In genomic region chr11:111268303-111268702, GRCh38 we compare ENCODE assay signal across 13 cellular contexts. TPM values are rescaled to one million over a fixed set of nuclear protein-coding genes. Genes with fewer than 3 reads are reported as not detected.
"Had no signal": no experiment of that assay in that cellular context is flagged by ENCODE, and none has a peak within 500 bp of the region (broad histone marks: within the 10 kb centered on the region; RNA-seq: fewer than 3 reads in every experiment).

No MANE protein-coding gene starts in this region.

RNA-seq across cellular contexts. Expression of gene POU2AF2, which starts 22.8 kb away (rescaled TPM):
- total RNA-seq: activated B cell treated with CpG ODN at 0.5 μM for 24 hours; activated CD4-positive, alpha-beta memory T cell treated with anti-CD3 and anti-CD28 coated beads for 36 hours; activated CD4-positive, alpha-beta memory T cell treated with anti-CD3 and anti-CD28 coated beads, Interleukin-2, amount 10 ng/mL, durations not matched to agents 7 days and 5 days; activated CD4-positive, alpha-beta T cell treated with anti-CD3 and anti-CD28 coated beads, Interleukin-2, amount 10 ng/mL, durations not matched to agents 7 days and 5 days; activated CD8-positive, alpha-beta memory T cell treated with anti-CD3 and anti-CD28 coated beads for 36 hours; activated CD8-positive, alpha-beta memory T cell treated with anti-CD3 and anti-CD28 coated beads, Interleukin-2, amount 10 ng/mL, durations not matched to agents 7 days and 5 days; activated CD8-positive, alpha-beta T cell treated with anti-CD3 and anti-CD28 coated beads for 36 hours; activated CD8-positive, alpha-beta T cell treated with anti-CD3 and anti-CD28 coated beads, Interleukin-2, amount 10 ng/mL, durations not matched to agents 7 days and 5 days; T-cell; T-helper 1 cell treated with Interleukin-12 subunit alpha and Interleukin-12 subunit beta and Interleukin-4 antibody, amounts not matched to agents 30 ng/mL and 1 ng/mL, for 36 hours; T-helper 17 cell; T-helper 2 cell treated with Interferon-gamma antibody and Interleukin-4, amounts not matched to agents 100 ng/mL and 5 ng/mL, for 36 hours had no signal

RNA-seq across cellular contexts. Expression of gene POU2AF3, which starts 30.0 kb away (rescaled TPM):
- total RNA-seq: activated CD4-positive, alpha-beta memory T cell treated with anti-CD3 and anti-CD28 coated beads for 36 hours; activated CD4-positive, alpha-beta memory T cell treated with anti-CD3 and anti-CD28 coated beads, Interleukin-2, amount 10 ng/mL, durations not matched to agents 7 days and 5 days; activated CD4-positive, alpha-beta T cell treated with anti-CD3 and anti-CD28 coated beads for 36 hours; activated CD4-positive, alpha-beta T cell treated with anti-CD3 and anti-CD28 coated beads, Interleukin-2, amount 10 ng/mL, durations not matched to agents 7 days and 5 days; activated CD8-positive, alpha-beta memory T cell treated with anti-CD3 and anti-CD28 coated beads for 36 hours; activated CD8-positive, alpha-beta memory T cell treated with anti-CD3 and anti-CD28 coated beads, Interleukin-2, amount 10 ng/mL, durations not matched to agents 7 days and 5 days; activated CD8-positive, alpha-beta T cell treated with anti-CD3 and anti-CD28 coated beads for 36 hours; activated CD8-positive, alpha-beta T cell treated with anti-CD3 and anti-CD28 coated beads, Interleukin-2, amount 10 ng/mL, durations not matched to agents 7 days and 5 days; T-cell; T-helper 1 cell treated with Interleukin-12 subunit alpha and Interleukin-12 subunit beta and Interleukin-4 antibody, amounts not matched to agents 30 ng/mL and 1 ng/mL, for 36 hours; T-helper 17 cell; T-helper 2 cell treated with Interferon-gamma antibody and Interleukin-4, amounts not matched to agents 100 ng/mL and 5 ng/mL, for 36 hours had no signal
